2 cellular contexts compared by ENCODE assay signal in the genomic region with DNA sequence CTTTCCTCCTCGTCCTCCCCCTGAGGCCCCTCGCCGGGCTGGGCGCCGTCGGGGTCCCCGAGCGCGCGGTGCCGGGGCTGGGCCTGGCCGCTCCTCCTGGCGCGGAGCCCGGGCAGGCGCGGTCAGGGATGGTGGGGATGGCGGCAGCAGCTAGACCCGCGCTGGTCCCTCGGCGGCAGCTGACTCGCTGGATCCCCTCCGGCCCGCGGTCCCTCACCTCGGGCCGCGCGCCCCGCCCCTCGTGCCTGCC.
TF ChIP-seq lines count a peak whose summit lies in the region.

A gene with protein sequence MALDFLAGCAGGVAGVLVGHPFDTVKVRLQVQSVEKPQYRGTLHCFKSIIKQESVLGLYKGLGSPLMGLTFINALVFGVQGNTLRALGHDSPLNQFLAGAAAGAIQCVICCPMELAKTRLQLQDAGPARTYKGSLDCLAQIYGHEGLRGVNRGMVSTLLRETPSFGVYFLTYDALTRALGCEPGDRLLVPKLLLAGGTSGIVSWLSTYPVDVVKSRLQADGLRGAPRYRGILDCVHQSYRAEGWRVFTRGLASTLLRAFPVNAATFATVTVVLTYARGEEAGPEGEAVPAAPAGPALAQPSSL (minus strand): TSS at position 189 of the 250 bp plus-strand sequence. CDS start 212 bp downstream, outside the sequence.

TF ChIP-seq in IMR-90, 13 proteins besides CTCF, POLR2A, EP300 and RAD21:
- TF ChIP-seq MXI1 (IDR thresholded peaks at IDR 0.05; ENCODE audit: borderline replicate concordance, low read depth, low read length): 0 out of 2 replicates have a peak, but pooled peaks have one; percentile 57
- TF ChIP-seq, protein P1, sequence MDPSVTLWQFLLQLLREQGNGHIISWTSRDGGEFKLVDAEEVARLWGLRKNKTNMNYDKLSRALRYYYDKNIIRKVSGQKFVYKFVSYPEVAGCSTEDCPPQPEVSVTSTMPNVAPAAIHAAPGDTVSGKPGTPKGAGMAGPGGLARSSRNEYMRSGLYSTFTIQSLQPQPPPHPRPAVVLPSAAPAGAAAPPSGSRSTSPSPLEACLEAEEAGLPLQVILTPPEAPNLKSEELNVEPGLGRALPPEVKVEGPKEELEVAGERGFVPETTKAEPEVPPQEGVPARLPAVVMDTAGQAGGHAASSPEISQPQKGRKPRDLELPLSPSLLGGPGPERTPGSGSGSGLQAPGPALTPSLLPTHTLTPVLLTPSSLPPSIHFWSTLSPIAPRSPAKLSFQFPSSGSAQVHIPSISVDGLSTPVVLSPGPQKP (IDR thresholded peaks at IDR 0.05; ENCODE audit: borderline replicate concordance, low read depth, low read length): no peak
- no peak for TF ChIP-seq FOS (IDR thresholded peaks at IDR 0.05; ENCODE audit: low read depth, low read length)
- no peak for TF ChIP-seq MAZ (IDR thresholded peaks at IDR 0.05; ENCODE audit: borderline replicate concordance, low read depth, low read length)
- TF ChIP-seq CEBPB (IDR thresholded peaks at IDR 0.05; ENCODE audit: low read depth, low read length): no peak
- no peak for TF ChIP-seq SMC3 (IDR thresholded peaks at IDR 0.05; ENCODE audit: low read depth, low read length)
- TF ChIP-seq, protein P2, sequence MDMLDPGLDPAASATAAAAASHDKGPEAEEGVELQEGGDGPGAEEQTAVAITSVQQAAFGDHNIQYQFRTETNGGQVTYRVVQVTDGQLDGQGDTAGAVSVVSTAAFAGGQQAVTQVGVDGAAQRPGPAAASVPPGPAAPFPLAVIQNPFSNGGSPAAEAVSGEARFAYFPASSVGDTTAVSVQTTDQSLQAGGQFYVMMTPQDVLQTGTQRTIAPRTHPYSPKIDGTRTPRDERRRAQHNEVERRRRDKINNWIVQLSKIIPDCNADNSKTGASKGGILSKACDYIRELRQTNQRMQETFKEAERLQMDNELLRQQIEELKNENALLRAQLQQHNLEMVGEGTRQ (IDR thresholded peaks at IDR 0.05; ENCODE audit: low read depth, low read length): 0 out of 2 replicates have a peak, but pooled peaks have one; percentile 32

TF ChIP-seq in K562, 482 proteins besides CTCF, POLR2A, EP300 and RAD21:
- TF ChIP-seq NCOA6 (IDR thresholded peaks at IDR 0.05) (peak; percentile 51; the same call in 1 of the 2 replicates), POLR2G (IDR thresholded peaks at IDR 0.05; ENCODE audit: low read depth, low read length) (peak; percentile 61), CTBP1 (IDR thresholded peaks at IDR 0.05; ENCODE audit: borderline replicate concordance) (peak; percentile 69; the same call in 1 of the 2 replicates), FOXM1 (IDR thresholded peaks at IDR 0.05; ENCODE audit: low read depth) (no peak), FOXM1 (CRISPR knock-in tag; IDR thresholded peaks at IDR 0.05; ENCODE audit: low read depth) (no peak), PHF8 (IDR thresholded peaks at IDR 0.05; ENCODE audit: borderline replicate concordance, low read length) (peak; percentile 27; the same call in 1 of the 2 replicates), RB1 (IDR thresholded peaks at IDR 0.05; ENCODE audit: low read depth) (peak; percentile 33; the same call in 1 of the 2 replicates), NFIC (IDR thresholded peaks at IDR 0.05) (peak; percentile 23; the same call in 1 of the 2 replicates), HNRNPL (IDR thresholded peaks at IDR 0.05; ENCODE audit: low read depth, low read length) (0 out of 2 replicates have a peak, but pooled peaks have one; percentile 48), ZNF431 (CRISPR knock-in tag; IDR thresholded peaks at IDR 0.05) (no peak), L3MBTL2 (IDR thresholded peaks at IDR 0.05) (peak; percentile 33; the same call in 1 of the 2 replicates), HEY1 (CRISPR knock-in tag; IDR thresholded peaks at IDR 0.05; ENCODE audit: borderline replicate concordance) (no peak), ZNF146 (CRISPR knock-in tag; IDR thresholded peaks at IDR 0.05; ENCODE audit: unreplicated experiment) (no peak)
- TF ChIP-seq, protein P3, sequence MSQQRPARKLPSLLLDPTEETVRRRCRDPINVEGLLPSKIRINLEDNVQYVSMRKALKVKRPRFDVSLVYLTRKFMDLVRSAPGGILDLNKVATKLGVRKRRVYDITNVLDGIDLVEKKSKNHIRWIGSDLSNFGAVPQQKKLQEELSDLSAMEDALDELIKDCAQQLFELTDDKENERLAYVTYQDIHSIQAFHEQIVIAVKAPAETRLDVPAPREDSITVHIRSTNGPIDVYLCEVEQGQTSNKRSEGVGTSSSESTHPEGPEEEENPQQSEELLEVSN (IDR thresholded peaks at IDR 0.05; ENCODE audit: borderline replicate concordance in 1 of 2, extremely low read depth in 1 of 2, insufficient read depth in 1 of 2, insufficient read length in 1 of 2, low read depth in 1 of 2, low read length in 1 of 2, poor library complexity in 1 of 2, severe bottlenecking in 1 of 2): peak in 1 of 2 experiments; percentile 51
- TF ChIP-seq, protein P4, sequence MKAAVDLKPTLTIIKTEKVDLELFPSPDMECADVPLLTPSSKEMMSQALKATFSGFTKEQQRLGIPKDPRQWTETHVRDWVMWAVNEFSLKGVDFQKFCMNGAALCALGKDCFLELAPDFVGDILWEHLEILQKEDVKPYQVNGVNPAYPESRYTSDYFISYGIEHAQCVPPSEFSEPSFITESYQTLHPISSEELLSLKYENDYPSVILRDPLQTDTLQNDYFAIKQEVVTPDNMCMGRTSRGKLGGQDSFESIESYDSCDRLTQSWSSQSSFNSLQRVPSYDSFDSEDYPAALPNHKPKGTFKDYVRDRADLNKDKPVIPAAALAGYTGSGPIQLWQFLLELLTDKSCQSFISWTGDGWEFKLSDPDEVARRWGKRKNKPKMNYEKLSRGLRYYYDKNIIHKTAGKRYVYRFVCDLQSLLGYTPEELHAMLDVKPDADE (conservative IDR thresholded peaks at IDR 0.05; ENCODE audit: control insufficient read depth, low read depth, low read length): 0 out of 2 replicates have a peak, but pooled peaks have one; percentile 23
- TF ChIP-seq, protein P5, sequence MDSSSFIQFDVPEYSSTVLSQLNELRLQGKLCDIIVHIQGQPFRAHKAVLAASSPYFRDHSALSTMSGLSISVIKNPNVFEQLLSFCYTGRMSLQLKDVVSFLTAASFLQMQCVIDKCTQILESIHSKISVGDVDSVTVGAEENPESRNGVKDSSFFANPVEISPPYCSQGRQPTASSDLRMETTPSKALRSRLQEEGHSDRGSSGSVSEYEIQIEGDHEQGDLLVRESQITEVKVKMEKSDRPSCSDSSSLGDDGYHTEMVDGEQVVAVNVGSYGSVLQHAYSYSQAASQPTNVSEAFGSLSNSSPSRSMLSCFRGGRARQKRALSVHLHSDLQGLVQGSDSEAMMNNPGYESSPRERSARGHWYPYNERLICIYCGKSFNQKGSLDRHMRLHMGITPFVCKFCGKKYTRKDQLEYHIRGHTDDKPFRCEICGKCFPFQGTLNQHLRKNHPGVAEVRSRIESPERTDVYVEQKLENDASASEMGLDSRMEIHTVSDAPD (CRISPR knock-in tag; IDR thresholded peaks at IDR 0.05): no peak
- TF ChIP-seq, protein P6, sequence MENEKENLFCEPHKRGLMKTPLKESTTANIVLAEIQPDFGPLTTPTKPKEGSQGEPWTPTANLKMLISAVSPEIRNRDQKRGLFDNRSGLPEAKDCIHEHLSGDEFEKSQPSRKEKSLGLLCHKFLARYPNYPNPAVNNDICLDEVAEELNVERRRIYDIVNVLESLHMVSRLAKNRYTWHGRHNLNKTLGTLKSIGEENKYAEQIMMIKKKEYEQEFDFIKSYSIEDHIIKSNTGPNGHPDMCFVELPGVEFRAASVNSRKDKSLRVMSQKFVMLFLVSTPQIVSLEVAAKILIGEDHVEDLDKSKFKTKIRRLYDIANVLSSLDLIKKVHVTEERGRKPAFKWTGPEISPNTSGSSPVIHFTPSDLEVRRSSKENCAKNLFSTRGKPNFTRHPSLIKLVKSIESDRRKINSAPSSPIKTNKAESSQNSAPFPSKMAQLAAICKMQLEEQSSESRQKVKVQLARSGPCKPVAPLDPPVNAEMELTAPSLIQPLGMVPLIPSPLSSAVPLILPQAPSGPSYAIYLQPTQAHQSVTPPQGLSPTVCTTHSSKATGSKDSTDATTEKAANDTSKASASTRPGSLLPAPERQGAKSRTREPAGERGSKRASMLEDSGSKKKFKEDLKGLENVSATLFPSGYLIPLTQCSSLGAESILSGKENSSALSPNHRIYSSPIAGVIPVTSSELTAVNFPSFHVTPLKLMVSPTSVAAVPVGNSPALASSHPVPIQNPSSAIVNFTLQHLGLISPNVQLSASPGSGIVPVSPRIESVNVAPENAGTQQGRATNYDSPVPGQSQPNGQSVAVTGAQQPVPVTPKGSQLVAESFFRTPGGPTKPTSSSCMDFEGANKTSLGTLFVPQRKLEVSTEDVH (IDR thresholded peaks at IDR 0.05; ENCODE audit: low read depth, partially characterized antibody): no peak
- TF ChIP-seq, protein P7, sequence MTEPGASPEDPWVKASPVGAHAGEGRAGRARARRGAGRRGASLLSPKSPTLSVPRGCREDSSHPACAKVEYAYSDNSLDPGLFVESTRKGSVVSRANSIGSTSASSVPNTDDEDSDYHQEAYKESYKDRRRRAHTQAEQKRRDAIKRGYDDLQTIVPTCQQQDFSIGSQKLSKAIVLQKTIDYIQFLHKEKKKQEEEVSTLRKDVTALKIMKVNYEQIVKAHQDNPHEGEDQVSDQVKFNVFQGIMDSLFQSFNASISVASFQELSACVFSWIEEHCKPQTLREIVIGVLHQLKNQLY (CRISPR knock-in tag; conservative IDR thresholded peaks at IDR 0.05): no peak
- TF ChIP-seq, protein P8, sequence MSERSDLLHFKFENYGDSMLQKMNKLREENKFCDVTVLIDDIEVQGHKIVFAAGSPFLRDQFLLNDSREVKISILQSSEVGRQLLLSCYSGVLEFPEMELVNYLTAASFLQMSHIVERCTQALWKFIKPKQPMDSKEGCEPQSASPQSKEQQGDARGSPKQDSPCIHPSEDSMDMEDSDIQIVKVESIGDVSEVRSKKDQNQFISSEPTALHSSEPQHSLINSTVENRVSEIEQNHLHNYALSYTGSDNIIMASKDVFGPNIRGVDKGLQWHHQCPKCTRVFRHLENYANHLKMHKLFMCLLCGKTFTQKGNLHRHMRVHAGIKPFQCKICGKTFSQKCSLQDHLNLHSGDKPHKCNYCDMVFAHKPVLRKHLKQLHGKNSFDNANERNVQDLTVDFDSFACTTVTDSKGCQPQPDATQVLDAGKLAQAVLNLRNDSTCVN (CRISPR knock-in tag; IDR thresholded peaks at IDR 0.05): no peak
- TF ChIP-seq, protein P9, sequence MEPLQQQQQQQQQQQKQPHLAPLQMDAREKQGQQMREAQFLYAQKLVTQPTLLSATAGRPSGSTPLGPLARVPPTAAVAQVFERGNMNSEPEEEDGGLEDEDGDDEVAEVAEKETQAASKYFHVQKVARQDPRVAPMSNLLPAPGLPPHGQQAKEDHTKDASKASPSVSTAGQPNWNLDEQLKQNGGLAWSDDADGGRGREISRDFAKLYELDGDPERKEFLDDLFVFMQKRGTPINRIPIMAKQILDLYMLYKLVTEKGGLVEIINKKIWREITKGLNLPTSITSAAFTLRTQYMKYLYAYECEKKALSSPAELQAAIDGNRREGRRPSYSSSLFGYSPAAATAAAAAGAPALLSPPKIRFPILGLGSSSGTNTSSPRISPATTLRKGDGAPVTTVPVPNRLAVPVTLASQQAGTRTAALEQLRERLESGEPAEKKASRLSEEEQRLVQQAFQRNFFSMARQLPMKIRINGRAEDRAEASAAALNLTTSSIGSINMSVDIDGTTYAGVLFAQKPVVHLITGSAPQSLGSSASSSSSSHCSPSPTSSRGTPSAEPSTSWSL (CRISPR knock-in tag; IDR thresholded peaks at IDR 0.05; ENCODE audit: borderline replicate concordance): no peak
- TF ChIP-seq, protein P10, sequence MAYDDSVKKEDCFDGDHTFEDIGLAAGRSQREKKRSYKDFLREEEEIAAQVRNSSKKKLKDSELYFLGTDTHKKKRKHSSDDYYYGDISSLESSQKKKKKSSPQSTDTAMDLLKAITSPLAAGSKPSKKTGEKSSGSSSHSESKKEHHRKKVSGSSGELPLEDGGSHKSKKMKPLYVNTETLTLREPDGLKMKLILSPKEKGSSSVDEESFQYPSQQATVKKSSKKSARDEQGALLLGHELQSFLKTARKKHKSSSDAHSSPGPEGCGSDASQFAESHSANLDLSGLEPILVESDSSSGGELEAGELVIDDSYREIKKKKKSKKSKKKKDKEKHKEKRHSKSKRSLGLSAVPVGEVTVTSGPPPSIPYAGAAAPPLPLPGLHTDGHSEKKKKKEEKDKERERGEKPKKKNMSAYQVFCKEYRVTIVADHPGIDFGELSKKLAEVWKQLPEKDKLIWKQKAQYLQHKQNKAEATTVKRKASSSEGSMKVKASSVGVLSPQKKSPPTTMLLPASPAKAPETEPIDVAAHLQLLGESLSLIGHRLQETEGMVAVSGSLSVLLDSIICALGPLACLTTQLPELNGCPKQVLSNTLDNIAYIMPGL (CRISPR knock-in tag; IDR thresholded peaks at IDR 0.05): no peak
